ENCODE assay signal across 8 cellular contexts in the genomic region with DNA sequence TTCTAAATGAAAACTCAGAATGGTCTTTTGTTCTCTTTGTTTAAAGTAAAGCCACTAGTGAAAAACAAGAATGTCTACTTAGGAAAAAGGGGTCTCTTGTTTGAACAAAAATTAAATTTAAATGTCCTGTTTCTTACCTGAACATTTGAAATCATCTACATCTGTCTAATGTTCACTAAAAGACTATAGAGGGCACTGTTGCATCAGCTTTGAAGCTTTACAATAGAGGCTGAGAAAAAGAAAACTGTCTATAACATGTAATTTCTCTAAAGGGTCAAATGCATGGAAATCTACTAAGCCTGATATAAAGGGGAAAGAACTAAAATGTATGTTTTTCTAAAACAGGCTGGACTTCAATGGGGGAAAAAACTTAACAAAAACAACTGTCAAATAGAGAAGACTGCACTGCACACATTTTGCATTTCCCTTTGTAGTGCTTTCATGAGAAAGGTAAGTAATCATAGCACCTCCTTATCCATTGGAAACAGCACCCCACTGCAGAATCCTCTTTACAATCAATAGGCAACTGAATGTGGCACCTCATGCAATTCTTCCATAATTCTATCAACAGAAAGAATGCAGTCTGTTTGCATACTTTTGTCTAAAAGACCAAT. TPM values are rescaled to one million over a fixed set of nuclear protein-coding genes. Genes with fewer than 3 reads are reported as not detected.
A peak's percentile ranks its signal among the peaks of the same experiment; 100 is the strongest.
DNase-seq lines count a peak whose midpoint lies in the region; ATAC-seq lines count a peak whose summit lies in the region.

No MANE protein-coding gene starts in this region.

- no peak overlapping the region for H3K27ac Mint-ChIP-seq in activated CD4-positive, alpha-beta memory T cell treated with anti-CD3 and anti-CD28 coated beads, Interleukin-2, amount 10 ng/mL, durations not matched to agents 7 days and 5 days

- DNase-seq in Caki2 (ENCODE audit: low read depth) (peak; percentile 59), LHCN-M2 (ENCODE audit: low read depth) (peak; percentile 60), SK-N-DZ (ENCODE audit: low spot score) (peak; percentile 67), fibroblast of the conjunctiva (ENCODE audit: low read depth) (peak; percentile 39), pons (ENCODE audit: low spot score) (peak; percentile 78), ureter (ENCODE audit: low spot score) (no peak)
- DNase-seq in activated CD4-positive, alpha-beta memory T cell treated with anti-CD3 and anti-CD28 coated beads, Interleukin-2, amount 10 ng/mL, durations not matched to agents 7 days and 5 days, result no peak

- no peaks in the 10 kb centered on the region for H3K36me3 Mint-ChIP-seq in activated CD4-positive, alpha-beta memory T cell treated with anti-CD3 and anti-CD28 coated beads, Interleukin-2, amount 10 ng/mL, durations not matched to agents 7 days and 5 days (ENCODE audit: low read depth)

- H3K4me3 Mint-ChIP-seq in activated CD4-positive, alpha-beta memory T cell treated with anti-CD3 and anti-CD28 coated beads, Interleukin-2, amount 10 ng/mL, durations not matched to agents 7 days and 5 days, result no peak overlapping the region

- no peaks in the 10 kb centered on the region for H3K9me3 Mint-ChIP-seq in activated CD4-positive, alpha-beta memory T cell treated with anti-CD3 and anti-CD28 coated beads, Interleukin-2, amount 10 ng/mL, durations not matched to agents 7 days and 5 days

- in situ Hi-C loops in Caki2 (cut with HindIII; ENCODE audit: low pct_unique_long_range_greater_than_20kb, low sequenced_read_pairs), result no loop called here

- POLR2A ChIA-PET in activated CD4-positive, alpha-beta memory T cell treated with anti-CD3 and anti-CD28 coated beads, Interleukin-2, amount 10 ng/mL, durations not matched to agents 7 days and 5 days (lab: Charles Lee), result no interaction called here

- no peaks in the 10 kb centered on the region for H3K4me1 Mint-ChIP-seq in activated CD4-positive, alpha-beta memory T cell treated with anti-CD3 and anti-CD28 coated beads, Interleukin-2, amount 10 ng/mL, durations not matched to agents 7 days and 5 days

- peak; percentile 63 for ATAC-seq in GM19467 (IDR thresholded peaks at IDR 0.05; ENCODE audit: unreplicated experiment)

- H3K27me3 Mint-ChIP-seq in activated CD4-positive, alpha-beta memory T cell treated with anti-CD3 and anti-CD28 coated beads, Interleukin-2, amount 10 ng/mL, durations not matched to agents 7 days and 5 days, result no peaks in the 10 kb centered on the region

- CTCF ChIA-PET in activated CD4-positive, alpha-beta memory T cell treated with anti-CD3 and anti-CD28 coated beads, Interleukin-2, amount 10 ng/mL, durations not matched to agents 7 days and 5 days (lab: Charles Lee), result interaction anchor here (0.7 to 1.4 kb wide), 2 partner anchors 13 to 1591 kb away, joined by 4 read pairs; no protein-coding TSS in a partner anchor

RNA-seq across cellular contexts. Expression of a gene that starts 26.3 kb away (rescaled TPM):
- 11.9 and 18.9 TPM in 2 replicates for total RNA-seq in Caki2 (2014; rRNA removed; shearing (Covaris generic); ENCODE audit: low replicate concordance)
- total RNA-seq in LHCN-M2 (2014; rRNA removed) (9.7 and 16.5 TPM in 2 replicates), ureter (34.5 TPM)
- 12.8 TPM for polyA plus RNA-seq in LHCN-M2 (2012)
- polyA plus RNA-seq in SK-N-DZ (2014; cell fraction: cytosol; rRNA removed), result 15.9 and 23.0 TPM in 2 replicates
- polyA plus RNA-seq in SK-N-DZ (2014; cell fraction: nucleus; rRNA removed), result 14.8 and 23.4 TPM in 2 replicates
- total RNA-seq in activated CD4-positive, alpha-beta memory T cell treated with anti-CD3 and anti-CD28 coated beads, Interleukin-2, amount 10 ng/mL, durations not matched to agents 7 days and 5 days, result 10 to 100 TPM; 10.5 to 10.8 TPM

Comparison
In these comparisons a context has a peak if more than half of its experiments do, and no peak if none do; other contexts are left out.
1. DNase-seq: peak in Caki2 (single experiment), LHCN-M2 (single experiment), SK-N-DZ (single experiment), fibroblast of the conjunctiva (single experiment) and pons (single experiment); none in activated CD4-positive, alpha-beta memory T cell treated with anti-CD3 and anti-CD28 coated beads, Interleukin-2, amount 10 ng/mL, durations not matched to agents 7 days and 5 days (single experiment) and ureter (single experiment).